In genomic region chr12:12107678-12108077, GRCh38 we compare ENCODE assay signal across 21 cellular contexts. TPM values are rescaled to one million over a fixed set of nuclear protein-coding genes. Genes with fewer than 3 reads are reported as not detected.
A peak's percentile ranks its signal among the peaks of the same experiment; 100 is the strongest.
DNase-seq lines count a peak whose midpoint lies in the region; ATAC-seq, FAIRE-seq and TF ChIP-seq lines count a peak whose summit lies in the region.
"Had no signal": no experiment of that assay in that cellular context is flagged by ENCODE, and none has a peak within 500 bp of the region (broad histone marks: within the 10 kb centered on the region; RNA-seq: fewer than 3 reads in every experiment).

No MANE protein-coding gene starts in this region.

- H4K20me1 ChIP-seq in HepG2 (ENCODE audit: insufficient read depth, low read length), result no peaks in the 10 kb centered on the region

- H3K27me3 Mint-ChIP-seq in progenitor cell of endocrine pancreas, result no peaks in the 10 kb centered on the region
- no peaks in the 10 kb centered on the region for H3K27me3 Mint-ChIP-seq in type B pancreatic cell

- no peaks in the 10 kb centered on the region for H3K4me1 ChIP-seq in HepG2 (ENCODE audit: insufficient read depth, low read length)
- H3K4me1 ChIP-seq in right lobe of liver, result no peaks in the 10 kb centered on the region
- H3K4me1 ChIP-seq: Caco-2 had no signal

- H3K27ac Mint-ChIP-seq in progenitor cell of endocrine pancreas (peak overlapping the region; percentile 69), type B pancreatic cell (no peak overlapping the region)
- H3K27ac Mint-ChIP-seq: CD14-positive monocyte; CD8-positive, alpha-beta T cell; HFFc6 had no signal

- POLR2A ChIA-PET in HepG2 (lab: Yijun Ruan, JAX), result no interaction called here

- no peak overlapping the region for H2AFZ ChIP-seq in HepG2 (ENCODE audit: low read length)

- BruUV-seq in HepG2 (replicated peaks; lab: Mats Ljungman, UMichigan), result no TSS peak

- peaks cover 18% of the 10 kb centered on the region for H3K4me1 Mint-ChIP-seq in progenitor cell of endocrine pancreas (ENCODE audit: low read depth)
- H3K4me1 Mint-ChIP-seq in type B pancreatic cell (ENCODE audit: unreplicated experiment), result no peaks in the 10 kb centered on the region
- H3K4me1 Mint-ChIP-seq: CD14-positive monocyte had no signal

- H3K9me3 Mint-ChIP-seq in progenitor cell of endocrine pancreas (ENCODE audit: low read depth) (peaks cover 30% of the 10 kb centered on the region), type B pancreatic cell (peaks cover 12% of the 10 kb centered on the region)

- no peak for TF ChIP-seq EP300 in HepG2 (IDR thresholded peaks at IDR 0.05; ENCODE audit: low read depth in 2 of 2, low read length in 2 of 2)
- no peak for TF ChIP-seq EP300 in HepG2 (CRISPR knock-in tag; IDR thresholded peaks at IDR 0.05; ENCODE audit: borderline replicate concordance)

- TF ChIP-seq CTCF in HepG2 (CRISPR knock-in tag; IDR thresholded peaks at IDR 0.05), result no peak
- no peak for TF ChIP-seq CTCF in right lobe of liver (IDR thresholded peaks at IDR 0.05)
- TF ChIP-seq CTCF in progenitor cell of endocrine pancreas (IDR thresholded peaks at IDR 0.05; ENCODE audit: unreplicated experiment), result no peak
- TF ChIP-seq CTCF in type B pancreatic cell (conservative IDR thresholded peaks at IDR 0.05), result no peak

- H3K9me3 ChIP-seq in HepG2 (ENCODE audit: low read length) (no peaks in the 10 kb centered on the region; the same call in 1 of the 2 replicates), right lobe of liver (no peaks in the 10 kb centered on the region)

- in situ Hi-C loops in HepG2 (cut with HindIII; ENCODE audit: extremely low pct_ligation_motif_present, low pct_unique_long_range_greater_than_20kb), result no loop called here

- TF ChIP-seq RAD21 in HepG2 (CRISPR knock-in tag; IDR thresholded peaks at IDR 0.05), result no peak

- H3K27ac ChIP-seq in HepG2 (ENCODE audit: extremely low read length, insufficient read depth, low read length) (no peak overlapping the region), right lobe of liver (no peak overlapping the region)
- H3K27ac ChIP-seq: 22Rv1 had no signal

- no peaks in the 10 kb centered on the region for H3K79me2 ChIP-seq in HepG2 (ENCODE audit: insufficient read depth, low read length)

- no peak overlapping the region for H3K4me3 ChIP-seq in HepG2 (replicated peaks in 1 of 3; ENCODE audit: insufficient read depth in 1 of 3, low read depth in 2 of 3, low read length in 3 of 3)
- no peak overlapping the region for H3K4me3 ChIP-seq in right lobe of liver
- H3K4me3 ChIP-seq: HAP-1 had no signal

- no peak for DNase-seq in HepG2 (ENCODE audit: low spot score)
- no peak for DNase-seq in right lobe of liver
- no peak for DNase-seq in left colon
- no peak for DNase-seq in progenitor cell of endocrine pancreas (ENCODE audit: low spot score, unreplicated experiment)
- no peak for DNase-seq in SIG-M5 (lab: John Stamatoyannopoulos, UW)
- DNase-seq in type B pancreatic cell (ENCODE audit: extremely low spot score, unreplicated experiment), result no peak
- DNase-seq: Caco-2; CD8-positive, alpha-beta T cell; DMS53; GF-D8; GOT3; HFFc6; IMR-90; KBM-7 had no signal

- ATAC-seq in HepG2, result peak; percentile 36; the same call in 2 of the 3 replicates
- ATAC-seq in right lobe of liver, result no peak
- peak; percentile 40 for ATAC-seq in left colon
- ATAC-seq in HG03139 (IDR thresholded peaks at IDR 0.05; ENCODE audit: unreplicated experiment), result no peak
- ATAC-seq in HG02678 (IDR thresholded peaks at IDR 0.05; ENCODE audit: unreplicated experiment), result no peak
- ATAC-seq: CD8-positive, alpha-beta T cell had no signal

- no peak for FAIRE-seq in HepG2 (lab: Jason Lieb, UNC)

- CTCF ChIA-PET in HepG2 (lab: Yijun Ruan, JAX; ENCODE audit: low intra/inter-chr PET ratio, low total read pairs), result no interaction called here

- WGBS in HepG2 (ENCODE audit: low lambda C conversion rate), result 71% methylated on average over 3 of the region's 6 CpGs
- WGBS in right lobe of liver (ENCODE audit: insufficient coverage, low coverage, low lambda C conversion rate, missing lambda C conversion rate), result 69% methylated on average over 2 of the region's 6 CpGs

- H3K4me2 ChIP-seq in HepG2 (ENCODE audit: low read depth, low read length), result no peak overlapping the region

- H3K9ac ChIP-seq in HepG2 (ENCODE audit: insufficient read depth, low read depth, low read length), result no peak overlapping the region

- H3K36me3 Mint-ChIP-seq in progenitor cell of endocrine pancreas (ENCODE audit: insufficient read depth), result peaks cover 64% of the 10 kb centered on the region
- peaks cover 38% of the 10 kb centered on the region for H3K36me3 Mint-ChIP-seq in type B pancreatic cell
- H3K36me3 Mint-ChIP-seq: CD14-positive monocyte had no signal

- H3K4me3 Mint-ChIP-seq in progenitor cell of endocrine pancreas (ENCODE audit: low read depth), result no peak overlapping the region
- H3K4me3 Mint-ChIP-seq in type B pancreatic cell, result no peak overlapping the region
- H3K4me3 Mint-ChIP-seq: CD14-positive monocyte; CD8-positive, alpha-beta T cell; HFFc6 had no signal

- intact Hi-C loops in HepG2 (cut with micrococcal nuclease; ENCODE audit: unreplicated experiment), result no loop called here
- intact Hi-C loops in right lobe of liver (cut with DNase I), result no loop called here
- intact Hi-C loops in left colon (cut with DNase I, micrococcal nuclease), result no loop called here

- TF ChIP-seq POLR2A in HepG2 (IDR thresholded peaks at IDR 0.05; ENCODE audit: insufficient read depth in 1 of 2, low read depth in 2 of 2, low read length in 2 of 2) (no peak), right lobe of liver (IDR thresholded peaks at IDR 0.05) (no peak)

- no peaks in the 10 kb centered on the region for H3K27me3 ChIP-seq in HepG2 (ENCODE audit: control insufficient read depth in 1 of 2, insufficient read depth in 2 of 2, low read length in 2 of 2)
- no peaks in the 10 kb centered on the region for H3K27me3 ChIP-seq in right lobe of liver

- H3K36me3 ChIP-seq in HepG2 (replicated peaks in 1 of 2; ENCODE audit: control insufficient read depth in 1 of 2, insufficient read depth in 2 of 2, low read length in 2 of 2) (no peaks in the 10 kb centered on the region), right lobe of liver (no peaks in the 10 kb centered on the region)

TF ChIP-seq in HepG2, 621 proteins besides CTCF, POLR2A, EP300 and RAD21 (continues in another document):
- TF ChIP-seq POLR2AphosphoS5 (IDR thresholded peaks at IDR 0.05; ENCODE audit: low read depth, low read length) (no peak), ZNF333 (CRISPR knock-in tag; IDR thresholded peaks at IDR 0.05; ENCODE audit: borderline replicate concordance) (no peak), ZNF343 (CRISPR knock-in tag; IDR thresholded peaks at IDR 0.05) (no peak), ZNF615 (CRISPR knock-in tag; IDR thresholded peaks at IDR 0.05; ENCODE audit: borderline replicate concordance) (no peak), TMF1 (CRISPR knock-in tag; IDR thresholded peaks at IDR 0.05; ENCODE audit: low read depth) (no peak), ZNF766 (CRISPR knock-in tag; IDR thresholded peaks at IDR 0.05; ENCODE audit: borderline replicate concordance) (no peak), PCBP1 (IDR thresholded peaks at IDR 0.05; ENCODE audit: borderline replicate concordance, low read depth, low read length) (no peak), NFATC3 (CRISPR knock-in tag; IDR thresholded peaks at IDR 0.05) (no peak), SMYD3 (CRISPR knock-in tag; IDR thresholded peaks at IDR 0.05) (no peak)
- TF ChIP-seq, protein P1, sequence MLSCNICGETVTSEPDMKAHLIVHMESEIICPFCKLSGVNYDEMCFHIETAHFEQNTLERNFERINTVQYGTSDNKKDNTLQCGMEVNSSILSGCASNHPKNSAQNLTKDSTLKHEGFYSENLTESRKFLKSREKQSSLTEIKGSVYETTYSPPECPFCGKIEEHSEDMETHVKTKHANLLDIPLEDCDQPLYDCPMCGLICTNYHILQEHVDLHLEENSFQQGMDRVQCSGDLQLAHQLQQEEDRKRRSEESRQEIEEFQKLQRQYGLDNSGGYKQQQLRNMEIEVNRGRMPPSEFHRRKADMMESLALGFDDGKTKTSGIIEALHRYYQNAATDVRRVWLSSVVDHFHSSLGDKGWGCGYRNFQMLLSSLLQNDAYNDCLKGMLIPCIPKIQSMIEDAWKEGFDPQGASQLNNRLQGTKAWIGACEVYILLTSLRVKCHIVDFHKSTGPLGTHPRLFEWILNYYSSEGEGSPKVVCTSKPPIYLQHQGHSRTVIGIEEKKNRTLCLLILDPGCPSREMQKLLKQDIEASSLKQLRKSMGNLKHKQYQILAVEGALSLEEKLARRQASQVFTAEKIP (CRISPR knock-in tag; IDR thresholded peaks at IDR 0.05; ENCODE audit: borderline replicate concordance), result no peak

RNA-seq across cellular contexts. Expression of gene BCL2L14, which starts 36.9 kb away (rescaled TPM):
- total RNA-seq in HepG2 (2016; rRNA removed; fragmentation: Illumina TruSeq; extraction: Trizol), result 0.11 and 0.28 TPM in 2 replicates
- total RNA-seq in HepG2 (2016; cell fraction: cytosol; rRNA removed; fragmentation: Illumina TruSeq; extraction: Trizol; ENCODE audit: low read depth), result 0.30 TPM in 1 of 2 replicates, not detected in the other
- total RNA-seq in HepG2 (2016; cell fraction: insoluble cytoplasmic fraction; rRNA removed; fragmentation: Illumina TruSeq; extraction: Trizol), result 0.22 and 0.32 TPM in 2 replicates
- total RNA-seq in HepG2 (2016; cell fraction: membrane; rRNA removed; fragmentation: Illumina TruSeq; extraction: Trizol), result 0.34 TPM in 1 of 2 replicates, not detected in the other
- total RNA-seq in HepG2 (2016; cell fraction: nucleus; rRNA removed; fragmentation: Illumina TruSeq; extraction: Trizol), result not detected in 2 replicates
- polyA plus RNA-seq in HepG2 (2011; rRNA removed), result 0.22 TPM in 1 of 2 replicates, not detected in the other
- polyA plus RNA-seq in HepG2 (2011; cell fraction: cytosol; rRNA removed), result 0.08 and 0.09 TPM in 2 replicates
- 0.21 TPM in 1 of 2 replicates, not detected in the other for polyA plus RNA-seq in HepG2 (2011; cell fraction: nucleus; rRNA removed)
- polyA plus RNA-seq in HepG2 (2012), result 0.07 and 0.24 TPM in 2 replicates
- not detected in 2 replicates for polyA plus RNA-seq in HepG2 (2016; cell fraction: cytosol; fragmentation: Illumina TruSeq; extraction: Trizol; ENCODE audit: low read depth)
- not detected in 2 replicates for polyA plus RNA-seq in HepG2 (2016; cell fraction: insoluble cytoplasmic fraction; fragmentation: Illumina TruSeq; extraction: Trizol; ENCODE audit: low read depth)
- polyA plus RNA-seq in HepG2 (2016; cell fraction: membrane; fragmentation: Illumina TruSeq; extraction: Trizol; ENCODE audit: low read depth), result not detected in 2 replicates
- polyA plus RNA-seq in HepG2 (2016; cell fraction: nucleus; fragmentation: Illumina TruSeq; extraction: Trizol; ENCODE audit: insufficient read depth, low read depth), result not detected in 2 replicates
- 0.35 TPM in 1 of 2 replicates, not detected in the other for polyA minus RNA-seq in HepG2 (2011; rRNA and poly(A)+ RNA removed; ENCODE audit: low replicate concordance)
- polyA minus RNA-seq in HepG2 (2011; cell fraction: cytosol; rRNA and poly(A)+ RNA removed), result not detected in 2 replicates
- 0.52 TPM in 1 of 2 replicates, not detected in the other for polyA minus RNA-seq in HepG2 (2011; cell fraction: nucleus; rRNA and poly(A)+ RNA removed)
- 1 to 10 TPM in 1 of 6 experiments, under 1 TPM in 1, not detected in 4; 0.14 to 1.1 TPM for total RNA-seq in right lobe of liver
- total RNA-seq in left colon, result 10 to 100 TPM; 54.4 to 57.6 TPM
- 1.1 and 1.4 TPM in 2 replicates for total RNA-seq in progenitor cell of endocrine pancreas
- total RNA-seq in type B pancreatic cell (ENCODE audit: low replicate concordance), result 3.3 and 7.5 TPM in 2 replicates
- total RNA-seq: A673, HFFc6, IMR-90 had no signal
- polyA plus RNA-seq: BJ, CD14-positive monocyte, IMR-90 had no signal

Comparison
In these comparisons a context has a peak if more than half of its experiments do, and no peak if none do; other contexts are left out.
1. ATAC-seq: peak in HepG2 (single experiment) and left colon (single experiment); none in right lobe of liver (0 of 4), HG03139 (single experiment) and HG02678 (single experiment).